ENCODE assay signal across 10 cellular contexts in the genomic region with DNA sequence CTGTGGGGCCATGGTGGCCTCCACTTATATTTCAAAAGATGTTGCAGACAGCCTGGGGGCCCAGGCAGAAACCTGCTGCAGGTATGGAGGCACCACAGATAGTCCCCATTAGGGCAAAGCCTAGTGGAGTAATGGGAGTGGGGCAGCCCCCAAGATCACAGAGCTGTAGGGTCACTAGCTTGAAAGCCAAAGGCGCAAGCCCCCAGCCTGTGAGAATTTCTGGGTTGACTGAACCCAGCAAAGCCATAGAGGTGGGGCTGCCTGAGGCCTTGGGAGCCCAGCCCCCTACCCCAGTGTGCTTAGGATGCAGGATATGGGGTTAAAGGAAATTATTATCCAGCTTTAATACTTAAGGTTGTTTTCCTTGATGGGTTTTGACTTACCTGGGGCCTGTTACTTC.
"Had no signal": no experiment of that assay in that cellular context is flagged by ENCODE, and none has a peak within 500 bp of the region (broad histone marks: within the 10 kb centered on the region; RNA-seq: fewer than 3 reads in every experiment).

No MANE protein-coding gene starts in this region.

- FAIRE-seq: H54 had no signal

- ATAC-seq: GM23338, HCT116 had no signal

- H3K36me3 ChIP-seq: HAP-1 had no signal

- H3K9me3 ChIP-seq: HAP-1 had no signal

- H3K4me3 ChIP-seq: GM23248, GM23338, HAP-1 had no signal

- DNase-seq: GM23248, GOT3, H7, H9, HCEC 1CT, HFFc6 had no signal

- H3K4me2 ChIP-seq: GM23338 had no signal

- H3K9ac ChIP-seq: GM23248 had no signal

- H3K27ac ChIP-seq: GM23248 had no signal

- H3K27ac Mint-ChIP-seq: GM23338, HFFc6 had no signal

- H3K4me3 Mint-ChIP-seq: GM23338, H9, HFFc6 had no signal

- H2AFZ ChIP-seq: GM23248, GM23338 had no signal

- H3K9me3 Mint-ChIP-seq: GM23338, HFFc6 had no signal
